ENCODE assay signal across 12 cellular contexts in genomic region chr15:26773485-26773877, GRCh38. TPM values are rescaled to one million over a fixed set of nuclear protein-coding genes. Genes with fewer than 3 reads are reported as not detected.
DNase-seq lines count a peak whose midpoint lies in the region; ATAC-seq, FAIRE-seq and TF ChIP-seq lines count a peak whose summit lies in the region.
"Had no signal": no experiment of that assay in that cellular context is flagged by ENCODE, and none has a peak within 500 bp of the region (broad histone marks: within the 10 kb centered on the region; RNA-seq: fewer than 3 reads in every experiment).

No MANE protein-coding gene starts in this region.

- intact Hi-C loops in HepG2 (cut with micrococcal nuclease; ENCODE audit: unreplicated experiment): no loop called here
- intact Hi-C loops in right lobe of liver (cut with DNase I): no loop called here
- intact Hi-C loops in ascending aorta (cut with DNase I): no loop called here

- H3K4me3 ChIP-seq in HepG2 (replicated peaks in 1 of 3; ENCODE audit: insufficient read depth in 1 of 3, low read depth in 2 of 3, low read length in 3 of 3) (peak overlapping the region in 1 of 3 experiments; percentile 37; a peak in 1 of 6 replicates), right lobe of liver (peak overlapping the region in 1 of 3 donors; percentile 42), ascending aorta (peak overlapping the region; percentile 58 to 59), mesenchymal stem cell (ENCODE audit: insufficient read depth in 1 of 2, low read depth in 1 of 2, low read length in 2 of 2) (peak overlapping the region in 1 of 2 experiments; percentile 57)

- H2BK15ac ChIP-seq in mesenchymal stem cell (ENCODE audit: low read depth, poor library complexity, severe bottlenecking): no peak overlapping the region

- no peaks in the 10 kb centered on the region for H3K4me1 ChIP-seq in HepG2 (ENCODE audit: insufficient read depth, low read length)
- peaks cover 0 to 13% (median 0%) of the 10 kb centered on the region in 4 donors for H3K4me1 ChIP-seq in right lobe of liver
- H3K4me1 ChIP-seq in ascending aorta: peaks cover 0 to 7% of the 10 kb centered on the region in 2 donors
- H3K4me1 ChIP-seq in mesenchymal stem cell (ENCODE audit: control insufficient read depth, insufficient read depth, low read depth, low read length): peaks cover 18% of the 10 kb centered on the region

- H3K14ac ChIP-seq in mesenchymal stem cell (ENCODE audit: low read length in 2 of 2): no peak overlapping the region

- H3K9ac ChIP-seq in HepG2 (ENCODE audit: insufficient read depth, low read depth, low read length) (no peak overlapping the region), mesenchymal stem cell (ENCODE audit: low read length) (no peak overlapping the region)

- TF ChIP-seq POLR2A in HepG2 (IDR thresholded peaks at IDR 0.05; ENCODE audit: insufficient read depth in 1 of 2, low read depth in 2 of 2, low read length in 2 of 2): no peak
- no peak for TF ChIP-seq POLR2A in right lobe of liver (IDR thresholded peaks at IDR 0.05)

- H4K91ac ChIP-seq in mesenchymal stem cell (ENCODE audit: low read length): no peak overlapping the region

- TF ChIP-seq CTCF in HepG2 (CRISPR knock-in tag; IDR thresholded peaks at IDR 0.05) (no peak), right lobe of liver (IDR thresholded peaks at IDR 0.05) (no peak), ascending aorta (IDR thresholded peaks at IDR 0.05) (no peak)

- no peaks in the 10 kb centered on the region for H3K36me3 ChIP-seq in HepG2 (replicated peaks in 1 of 2; ENCODE audit: control insufficient read depth in 1 of 2, insufficient read depth in 2 of 2, low read length in 2 of 2)
- no peaks in the 10 kb centered on the region for H3K36me3 ChIP-seq in right lobe of liver
- no peaks in the 10 kb centered on the region for H3K36me3 ChIP-seq in ascending aorta
- no peaks in the 10 kb centered on the region for H3K36me3 ChIP-seq in mesenchymal stem cell (ENCODE audit: control insufficient read depth in 1 of 2, insufficient read depth in 2 of 2, low read depth in 1 of 2, low read length in 2 of 2)

- TF ChIP-seq EP300 in HepG2 (IDR thresholded peaks at IDR 0.05; ENCODE audit: low read depth in 2 of 2, low read length in 2 of 2): no peak
- TF ChIP-seq EP300 in HepG2 (CRISPR knock-in tag; IDR thresholded peaks at IDR 0.05; ENCODE audit: borderline replicate concordance): no peak

- POLR2A ChIA-PET in HepG2 (lab: Yijun Ruan, JAX): no interaction called here

- in situ Hi-C loops in HepG2 (cut with HindIII; ENCODE audit: extremely low pct_ligation_motif_present, low pct_unique_long_range_greater_than_20kb): no loop called here

- H2BK12ac ChIP-seq in mesenchymal stem cell (ENCODE audit: low read length in 2 of 2): no peak overlapping the region

- no peak for TF ChIP-seq RAD21 in HepG2 (CRISPR knock-in tag; IDR thresholded peaks at IDR 0.05)

- CTCF ChIA-PET in HepG2 (lab: Yijun Ruan, JAX; ENCODE audit: low intra/inter-chr PET ratio, low total read pairs): no interaction called here

- H4K8ac ChIP-seq in mesenchymal stem cell (ENCODE audit: low read length): no peak overlapping the region

- ATAC-seq in HepG2: peak; percentile 23; the same call in 1 of the 3 replicates
- no peak for ATAC-seq in right lobe of liver
- no peak for ATAC-seq in HG03521 (IDR thresholded peaks at IDR 0.05; ENCODE audit: unreplicated experiment)

- H3K9me3 ChIP-seq in HepG2 (ENCODE audit: low read length) (no peaks in the 10 kb centered on the region), right lobe of liver (no peaks in the 10 kb centered on the region), ascending aorta (no peaks in the 10 kb centered on the region), mesenchymal stem cell (ENCODE audit: control insufficient read depth, low read length) (no peaks in the 10 kb centered on the region)

- H3K27me3 ChIP-seq in HepG2 (ENCODE audit: control insufficient read depth in 1 of 2, insufficient read depth in 2 of 2, low read length in 2 of 2): peaks cover 0 to 4% of the 10 kb centered on the region in 2 experiments; a peak in 2 of 5 replicates
- H3K27me3 ChIP-seq in right lobe of liver: peaks cover 0 to 13% of the 10 kb centered on the region in 2 donors
- H3K27me3 ChIP-seq in ascending aorta: peaks cover 6% of the 10 kb centered on the region
- H3K27me3 ChIP-seq in mesenchymal stem cell (ENCODE audit: control insufficient read depth in 1 of 2, insufficient read depth in 1 of 2, low read length in 2 of 2): peaks cover 29 to 38% of the 10 kb centered on the region in 2 experiments

- H2AK5ac ChIP-seq in mesenchymal stem cell (ENCODE audit: low read length, severe bottlenecking): no peak overlapping the region

- DNase-seq in HepG2 (ENCODE audit: low spot score): no peak
- DNase-seq in right lobe of liver: no peak
- no peak for DNase-seq in ascending aorta (ENCODE audit: low spot score in 2 of 2)
- no peak for DNase-seq in mesenchymal stem cell
- peak; percentile 60 for DNase-seq in urothelium cell line (ENCODE audit: low spot score)
- no peak for DNase-seq in dedifferentiated amniotic fluid mesenchymal stem cell (ENCODE audit: extremely low spot score)
- DNase-seq in UCSD-AML1 (lab: John Stamatoyannopoulos, UW; ENCODE audit: unreplicated experiment): no peak
- DNase-seq: activated CD4-positive, CD25-positive, alpha-beta regulatory T cell treated with anti-CD3 and anti-CD28 coated beads, Interleukin-2, amount 50 U/mL, for 72 hours; Calu3; stimulated activated CD4-positive, alpha-beta T cell treated with anti-CD3 and anti-CD28 coated beads, Interleukin-4, amount 100 ng/mL, for 4 hours had no signal

- H3K4me2 ChIP-seq in HepG2 (ENCODE audit: low read depth, low read length) (peak overlapping the region; percentile 23; the same call in 1 of the 2 replicates), mesenchymal stem cell (ENCODE audit: low read length, poor library complexity, severe bottlenecking) (peak overlapping the region; percentile 92)

- H3K18ac ChIP-seq in mesenchymal stem cell (ENCODE audit: low read depth in 1 of 2, low read length in 2 of 2): no peak overlapping the region

- H2AFZ ChIP-seq in HepG2 (ENCODE audit: low read length) (no peak overlapping the region), mesenchymal stem cell (ENCODE audit: low read depth, low read length) (no peak overlapping the region)

- H3K4ac ChIP-seq in mesenchymal stem cell (ENCODE audit: low read depth in 1 of 2, low read length in 2 of 2): no peak overlapping the region

- H3K79me1 ChIP-seq in mesenchymal stem cell (replicated peaks; ENCODE audit: low read length, poor library complexity, severe bottlenecking): no peaks in the 10 kb centered on the region

- no peak overlapping the region for H3K23ac ChIP-seq in mesenchymal stem cell (ENCODE audit: low read length in 2 of 2)

- WGBS in HepG2 (ENCODE audit: low lambda C conversion rate): 11% methylated on average over 9 of the region's 39 CpGs
- WGBS in right lobe of liver (ENCODE audit: insufficient coverage, low coverage, low lambda C conversion rate, missing lambda C conversion rate): 2% methylated on average over 14 of the region's 39 CpGs
- 1% methylated on average over 39 of the region's 39 CpGs for WGBS in mesenchymal stem cell

- FAIRE-seq in HepG2 (lab: Jason Lieb, UNC) (no peak), urothelium cell line (lab: Jason Lieb, UNC) (no peak)
- FAIRE-seq: keratinocyte had no signal

- BruUV-seq in HepG2 (replicated peaks; lab: Mats Ljungman, UMichigan): no TSS peak

- no peaks in the 10 kb centered on the region for H4K20me1 ChIP-seq in HepG2 (ENCODE audit: insufficient read depth, low read length)

- H3K27ac ChIP-seq in HepG2 (ENCODE audit: extremely low read length, insufficient read depth, low read length) (no peak overlapping the region), right lobe of liver (no peak overlapping the region), ascending aorta (no peak overlapping the region), mesenchymal stem cell (ENCODE audit: low read length, poor library complexity, severe bottlenecking) (no peak overlapping the region)

- H2BK5ac ChIP-seq in mesenchymal stem cell (ENCODE audit: low read depth, low read length, poor library complexity, severe bottlenecking): no peak overlapping the region

- H3K79me2 ChIP-seq in HepG2 (ENCODE audit: insufficient read depth, low read length): no peaks in the 10 kb centered on the region

- no peak overlapping the region for H2BK120ac ChIP-seq in mesenchymal stem cell (ENCODE audit: low read depth, low read length)

TF ChIP-seq in HepG2, 621 proteins besides CTCF, POLR2A, EP300 and RAD21 (continues in another document):
- TF ChIP-seq ZNF567 (CRISPR knock-in tag; IDR thresholded peaks at IDR 0.05; ENCODE audit: borderline replicate concordance): no peak

RNA-seq across cellular contexts. Expression of gene GABRB3, which starts 0.6 kb away (rescaled TPM):
- total RNA-seq in HepG2 (2016; rRNA removed; fragmentation: Illumina TruSeq; extraction: Trizol) (not detected in 2 replicates), right lobe of liver (1 to 10 TPM in 4 of 6 experiments, under 1 TPM in 2; 0.49 to 2.7 (median 1.4) TPM), ascending aorta (not detected)
- not detected in 2 replicates for total RNA-seq in HepG2 (2016; cell fraction: cytosol; rRNA removed; fragmentation: Illumina TruSeq; extraction: Trizol; ENCODE audit: low read depth)
- total RNA-seq in HepG2 (2016; cell fraction: insoluble cytoplasmic fraction; rRNA removed; fragmentation: Illumina TruSeq; extraction: Trizol): not detected in 2 replicates
- total RNA-seq in HepG2 (2016; cell fraction: membrane; rRNA removed; fragmentation: Illumina TruSeq; extraction: Trizol): not detected in 2 replicates
- total RNA-seq in HepG2 (2016; cell fraction: nucleus; rRNA removed; fragmentation: Illumina TruSeq; extraction: Trizol): not detected in 2 replicates
- polyA plus RNA-seq in HepG2 (2011; rRNA removed): not detected in 2 replicates
- not detected in 2 replicates for polyA plus RNA-seq in HepG2 (2011; cell fraction: cytosol; rRNA removed)
- polyA plus RNA-seq in HepG2 (2011; cell fraction: nucleus; rRNA removed): 0.05 TPM in 1 of 2 replicates, not detected in the other
- not detected in 2 replicates for polyA plus RNA-seq in HepG2 (2012)
- polyA plus RNA-seq in HepG2 (2016; cell fraction: cytosol; fragmentation: Illumina TruSeq; extraction: Trizol; ENCODE audit: low read depth): not detected in 2 replicates
- polyA plus RNA-seq in HepG2 (2016; cell fraction: insoluble cytoplasmic fraction; fragmentation: Illumina TruSeq; extraction: Trizol; ENCODE audit: low read depth): not detected in 2 replicates
- not detected in 2 replicates for polyA plus RNA-seq in HepG2 (2016; cell fraction: membrane; fragmentation: Illumina TruSeq; extraction: Trizol; ENCODE audit: low read depth)
- polyA plus RNA-seq in HepG2 (2016; cell fraction: nucleus; fragmentation: Illumina TruSeq; extraction: Trizol; ENCODE audit: insufficient read depth, low read depth): not detected in 2 replicates
- not detected in 2 replicates for polyA minus RNA-seq in HepG2 (2011; rRNA and poly(A)+ RNA removed; ENCODE audit: low replicate concordance)
- not detected in 2 replicates for polyA minus RNA-seq in HepG2 (2011; cell fraction: cytosol; rRNA and poly(A)+ RNA removed)
- polyA minus RNA-seq in HepG2 (2011; cell fraction: nucleus; rRNA and poly(A)+ RNA removed): not detected in 2 replicates
- 0.46 TPM for polyA plus RNA-seq in mesenchymal stem cell (2013, experiment 1 of 2)
- polyA plus RNA-seq in mesenchymal stem cell (2013, experiment 2 of 2): 0.44 TPM
- total RNA-seq: Calu3 had no signal
